14 cellular contexts compared by ENCODE assay signal in the genomic region with DNA sequence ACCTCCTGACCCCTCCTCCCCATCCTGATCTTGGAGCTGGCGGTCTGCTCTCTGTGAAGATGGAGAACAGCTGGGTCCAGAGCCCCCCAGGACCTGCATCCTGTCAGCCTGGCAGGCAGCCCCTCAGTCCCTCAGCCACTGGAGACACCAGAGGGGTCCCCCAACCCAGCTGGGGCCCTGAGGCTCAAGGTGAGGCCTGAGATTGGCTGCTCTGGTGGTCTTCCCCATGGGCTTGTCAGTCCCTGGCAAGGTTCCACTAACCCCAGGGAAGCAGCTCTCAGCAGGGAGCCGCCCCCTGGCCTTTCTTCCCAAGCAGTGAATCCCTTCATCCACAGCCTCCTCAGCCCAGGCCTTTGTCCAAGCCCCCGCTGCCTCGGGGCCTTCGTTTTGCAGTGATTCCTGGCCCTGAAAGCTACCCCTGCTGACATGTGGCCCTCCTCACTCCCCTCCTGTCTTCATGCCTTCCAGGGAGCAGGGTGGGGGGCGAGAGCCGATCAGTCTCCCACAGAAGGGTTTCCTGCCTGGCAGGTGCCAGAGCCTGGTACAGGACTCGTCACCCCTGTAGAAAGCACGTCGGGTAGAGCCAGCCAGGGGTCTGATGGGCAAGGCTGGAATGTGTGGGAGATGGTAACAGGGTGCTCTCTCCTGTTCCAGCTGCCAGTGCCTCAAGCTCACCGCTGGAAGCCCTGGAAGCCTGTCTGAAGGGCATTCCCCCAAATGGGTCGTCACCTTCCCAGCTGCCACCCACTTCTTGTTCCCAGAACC. TPM values are rescaled to one million over a fixed set of nuclear protein-coding genes. Genes with fewer than 3 reads are reported as not detected.
"Had no signal": no experiment of that assay in that cellular context is flagged by ENCODE, and none has a peak within 500 bp of the region (broad histone marks: within the 10 kb centered on the region; RNA-seq: fewer than 3 reads in every experiment).

No MANE protein-coding gene starts in this region.

- H3K4me3 ChIP-seq: colonic mucosa, psoas muscle, right lobe of liver had no signal

- DNase-seq: activated CD4-positive, CD25-positive, alpha-beta regulatory T cell treated with anti-CD3 and anti-CD28 coated beads, Interleukin-2, amount 50 U/mL, for 72 hours; activated naive CD8-positive, alpha-beta T cell treated with anti-CD3 and anti-CD28 coated beads, Interleukin-2, amount 10 ng/mL, durations not matched to agents 7 days and 5 days; central memory CD4-positive, alpha-beta T cell; colonic mucosa; hypothalamus; psoas muscle; right lobe of liver; stimulated activated naive CD8-positive, alpha-beta T cell treated with anti-CD3 and anti-CD28 coated beads, Interleukin-15, amount 100 ng/mL, for 72 hours had no signal

- H3K9me3 Mint-ChIP-seq: activated naive CD8-positive, alpha-beta T cell treated with anti-CD3 and anti-CD28 coated beads, Interleukin-2, amount 10 ng/mL, durations not matched to agents 7 days and 5 days; brain; neural crest cell; stimulated activated naive CD8-positive, alpha-beta T cell treated with anti-CD3 and anti-CD28 coated beads, Interleukin-15, amount 100 ng/mL, for 72 hours; T-helper 1 cell treated with Interleukin-12 subunit alpha and Interleukin-12 subunit beta and Interleukin-4 antibody, amounts not matched to agents 30 μg/mL and 1 μg/mL, for 36 hours; type B pancreatic cell had no signal

- H3K36me3 Mint-ChIP-seq: activated naive CD8-positive, alpha-beta T cell treated with anti-CD3 and anti-CD28 coated beads, Interleukin-2, amount 10 ng/mL, durations not matched to agents 7 days and 5 days had no signal

- H3K4me1 Mint-ChIP-seq: activated naive CD8-positive, alpha-beta T cell treated with anti-CD3 and anti-CD28 coated beads, Interleukin-2, amount 10 ng/mL, durations not matched to agents 7 days and 5 days had no signal

- H3K27ac Mint-ChIP-seq: activated naive CD8-positive, alpha-beta T cell treated with anti-CD3 and anti-CD28 coated beads, Interleukin-2, amount 10 ng/mL, durations not matched to agents 7 days and 5 days; brain; stimulated activated naive CD8-positive, alpha-beta T cell treated with anti-CD3 and anti-CD28 coated beads, Interleukin-15, amount 100 ng/mL, for 72 hours; T-helper 1 cell treated with Interleukin-12 subunit alpha and Interleukin-12 subunit beta and Interleukin-4 antibody, amounts not matched to agents 30 μg/mL and 1 μg/mL, for 36 hours; type B pancreatic cell had no signal

- H3K27me3 Mint-ChIP-seq: activated naive CD8-positive, alpha-beta T cell treated with anti-CD3 and anti-CD28 coated beads, Interleukin-2, amount 10 ng/mL, durations not matched to agents 7 days and 5 days; brain; stimulated activated naive CD8-positive, alpha-beta T cell treated with anti-CD3 and anti-CD28 coated beads, Interleukin-15, amount 100 ng/mL, for 72 hours; type B pancreatic cell had no signal

- H3K27me3 ChIP-seq: colonic mucosa, right lobe of liver had no signal

- ATAC-seq: left lobe of liver; stimulated activated naive CD8-positive, alpha-beta T cell treated with anti-CD3 and anti-CD28 coated beads, Interleukin-15, amount 100 ng/mL, for 72 hours had no signal

- H3K4me1 ChIP-seq: colonic mucosa had no signal

- H3K36me3 ChIP-seq: colonic mucosa, right lobe of liver had no signal

- H3K9me3 ChIP-seq: colonic mucosa, psoas muscle, right lobe of liver had no signal

- H3K4me3 Mint-ChIP-seq: activated naive CD8-positive, alpha-beta T cell treated with anti-CD3 and anti-CD28 coated beads, Interleukin-2, amount 10 ng/mL, durations not matched to agents 7 days and 5 days; brain; neural crest cell; stimulated activated naive CD8-positive, alpha-beta T cell treated with anti-CD3 and anti-CD28 coated beads, Interleukin-15, amount 100 ng/mL, for 72 hours; T-helper 1 cell treated with Interleukin-12 subunit alpha and Interleukin-12 subunit beta and Interleukin-4 antibody, amounts not matched to agents 30 μg/mL and 1 μg/mL, for 36 hours; type B pancreatic cell had no signal

- H3K27ac ChIP-seq: colonic mucosa, psoas muscle, right lobe of liver had no signal

RNA-seq across cellular contexts. Expression of a gene that starts 48.5 kb away (rescaled TPM):
- total RNA-seq: activated CD8-positive, alpha-beta memory T cell treated with anti-CD3 and anti-CD28 coated beads for 36 hours had no signal
